1 cellular context compared by ENCODE assay signal in the genomic region with DNA sequence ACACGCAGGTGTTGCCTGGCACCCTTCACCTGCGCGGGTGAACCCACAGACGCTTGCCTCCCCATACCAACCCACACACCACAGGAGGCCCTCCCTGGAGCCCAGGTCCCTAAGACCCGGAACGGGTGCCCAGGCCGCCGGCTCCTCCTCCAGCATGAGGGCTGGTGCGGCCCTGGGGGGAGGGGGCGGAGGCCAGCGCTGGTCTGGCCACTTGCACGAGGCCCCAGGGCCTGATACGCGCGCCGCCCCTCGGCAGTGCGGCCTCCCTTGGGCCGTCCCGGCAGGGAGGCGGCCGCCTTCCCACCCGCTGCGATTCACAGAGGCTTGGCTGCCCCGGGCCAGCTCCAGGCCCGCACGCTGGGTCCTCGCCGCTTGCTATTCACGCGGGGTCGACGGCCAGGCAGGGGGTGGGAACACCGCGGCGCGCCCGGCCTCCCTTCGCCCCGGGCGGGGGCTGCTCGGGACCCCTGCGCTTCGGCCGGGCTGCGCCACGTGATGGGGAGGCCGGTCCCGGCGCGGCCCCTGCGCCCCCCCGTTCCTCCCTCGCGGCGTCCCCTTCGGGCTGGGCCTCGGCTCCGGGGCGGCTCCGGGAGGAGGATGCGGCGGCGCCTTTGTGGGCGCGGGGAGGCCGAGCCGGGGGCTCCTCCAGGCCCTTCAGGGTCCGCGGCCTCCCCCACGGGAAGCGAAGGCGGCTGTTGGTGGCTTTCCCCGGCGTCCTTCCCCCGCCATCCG.
TF ChIP-seq lines count a peak whose summit lies in the region.

No MANE protein-coding gene starts in this region.

TF ChIP-seq in HepG2, 621 proteins besides CTCF, POLR2A, EP300 and RAD21 (continued from another document and continues in another):
- TF ChIP-seq, protein P1, sequence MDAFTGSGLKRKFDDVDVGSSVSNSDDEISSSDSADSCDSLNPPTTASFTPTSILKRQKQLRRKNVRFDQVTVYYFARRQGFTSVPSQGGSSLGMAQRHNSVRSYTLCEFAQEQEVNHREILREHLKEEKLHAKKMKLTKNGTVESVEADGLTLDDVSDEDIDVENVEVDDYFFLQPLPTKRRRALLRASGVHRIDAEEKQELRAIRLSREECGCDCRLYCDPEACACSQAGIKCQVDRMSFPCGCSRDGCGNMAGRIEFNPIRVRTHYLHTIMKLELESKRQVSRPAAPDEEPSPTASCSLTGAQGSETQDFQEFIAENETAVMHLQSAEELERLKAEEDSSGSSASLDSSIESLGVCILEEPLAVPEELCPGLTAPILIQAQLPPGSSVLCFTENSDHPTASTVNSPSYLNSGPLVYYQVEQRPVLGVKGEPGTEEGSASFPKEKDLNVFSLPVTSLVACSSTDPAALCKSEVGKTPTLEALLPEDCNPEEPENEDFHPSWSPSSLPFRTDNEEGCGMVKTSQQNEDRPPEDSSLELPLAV (CRISPR knock-in tag; conservative IDR thresholded peaks at IDR 0.05; ENCODE audit: low read depth), result 0 out of 2 replicates have a peak, but pooled peaks have one; percentile 48
- peak; percentile 54; the same call in 1 of the 2 replicates for TF ChIP-seq ISL2 (CRISPR knock-in tag; IDR thresholded peaks at IDR 0.05)
- TF ChIP-seq, protein P2, sequence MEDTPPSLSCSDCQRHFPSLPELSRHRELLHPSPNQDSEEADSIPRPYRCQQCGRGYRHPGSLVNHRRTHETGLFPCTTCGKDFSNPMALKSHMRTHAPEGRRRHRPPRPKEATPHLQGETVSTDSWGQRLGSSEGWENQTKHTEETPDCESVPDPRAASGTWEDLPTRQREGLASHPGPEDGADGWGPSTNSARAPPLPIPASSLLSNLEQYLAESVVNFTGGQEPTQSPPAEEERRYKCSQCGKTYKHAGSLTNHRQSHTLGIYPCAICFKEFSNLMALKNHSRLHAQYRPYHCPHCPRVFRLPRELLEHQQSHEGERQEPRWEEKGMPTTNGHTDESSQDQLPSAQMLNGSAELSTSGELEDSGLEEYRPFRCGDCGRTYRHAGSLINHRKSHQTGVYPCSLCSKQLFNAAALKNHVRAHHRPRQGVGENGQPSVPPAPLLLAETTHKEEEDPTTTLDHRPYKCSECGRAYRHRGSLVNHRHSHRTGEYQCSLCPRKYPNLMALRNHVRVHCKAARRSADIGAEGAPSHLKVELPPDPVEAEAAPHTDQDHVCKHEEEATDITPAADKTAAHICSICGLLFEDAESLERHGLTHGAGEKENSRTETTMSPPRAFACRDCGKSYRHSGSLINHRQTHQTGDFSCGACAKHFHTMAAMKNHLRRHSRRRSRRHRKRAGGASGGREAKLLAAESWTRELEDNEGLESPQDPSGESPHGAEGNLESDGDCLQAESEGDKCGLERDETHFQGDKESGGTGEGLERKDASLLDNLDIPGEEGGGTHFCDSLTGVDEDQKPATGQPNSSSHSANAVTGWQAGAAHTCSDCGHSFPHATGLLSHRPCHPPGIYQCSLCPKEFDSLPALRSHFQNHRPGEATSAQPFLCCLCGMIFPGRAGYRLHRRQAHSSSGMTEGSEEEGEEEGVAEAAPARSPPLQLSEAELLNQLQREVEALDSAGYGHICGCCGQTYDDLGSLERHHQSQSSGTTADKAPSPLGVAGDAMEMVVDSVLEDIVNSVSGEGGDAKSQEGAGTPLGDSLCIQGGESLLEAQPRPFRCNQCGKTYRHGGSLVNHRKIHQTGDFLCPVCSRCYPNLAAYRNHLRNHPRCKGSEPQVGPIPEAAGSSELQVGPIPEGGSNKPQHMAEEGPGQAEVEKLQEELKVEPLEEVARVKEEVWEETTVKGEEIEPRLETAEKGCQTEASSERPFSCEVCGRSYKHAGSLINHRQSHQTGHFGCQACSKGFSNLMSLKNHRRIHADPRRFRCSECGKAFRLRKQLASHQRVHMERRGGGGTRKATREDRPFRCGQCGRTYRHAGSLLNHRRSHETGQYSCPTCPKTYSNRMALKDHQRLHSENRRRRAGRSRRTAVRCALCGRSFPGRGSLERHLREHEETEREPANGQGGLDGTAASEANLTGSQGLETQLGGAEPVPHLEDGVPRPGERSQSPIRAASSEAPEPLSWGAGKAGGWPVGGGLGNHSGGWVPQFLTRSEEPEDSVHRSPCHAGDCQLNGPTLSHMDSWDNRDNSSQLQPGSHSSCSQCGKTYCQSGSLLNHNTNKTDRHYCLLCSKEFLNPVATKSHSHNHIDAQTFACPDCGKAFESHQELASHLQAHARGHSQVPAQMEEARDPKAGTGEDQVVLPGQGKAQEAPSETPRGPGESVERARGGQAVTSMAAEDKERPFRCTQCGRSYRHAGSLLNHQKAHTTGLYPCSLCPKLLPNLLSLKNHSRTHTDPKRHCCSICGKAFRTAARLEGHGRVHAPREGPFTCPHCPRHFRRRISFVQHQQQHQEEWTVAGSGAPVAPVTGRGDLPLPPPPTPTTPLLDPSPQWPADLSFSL (CRISPR knock-in tag; IDR thresholded peaks at IDR 0.05), result no peak
- TF ChIP-seq, protein P3, sequence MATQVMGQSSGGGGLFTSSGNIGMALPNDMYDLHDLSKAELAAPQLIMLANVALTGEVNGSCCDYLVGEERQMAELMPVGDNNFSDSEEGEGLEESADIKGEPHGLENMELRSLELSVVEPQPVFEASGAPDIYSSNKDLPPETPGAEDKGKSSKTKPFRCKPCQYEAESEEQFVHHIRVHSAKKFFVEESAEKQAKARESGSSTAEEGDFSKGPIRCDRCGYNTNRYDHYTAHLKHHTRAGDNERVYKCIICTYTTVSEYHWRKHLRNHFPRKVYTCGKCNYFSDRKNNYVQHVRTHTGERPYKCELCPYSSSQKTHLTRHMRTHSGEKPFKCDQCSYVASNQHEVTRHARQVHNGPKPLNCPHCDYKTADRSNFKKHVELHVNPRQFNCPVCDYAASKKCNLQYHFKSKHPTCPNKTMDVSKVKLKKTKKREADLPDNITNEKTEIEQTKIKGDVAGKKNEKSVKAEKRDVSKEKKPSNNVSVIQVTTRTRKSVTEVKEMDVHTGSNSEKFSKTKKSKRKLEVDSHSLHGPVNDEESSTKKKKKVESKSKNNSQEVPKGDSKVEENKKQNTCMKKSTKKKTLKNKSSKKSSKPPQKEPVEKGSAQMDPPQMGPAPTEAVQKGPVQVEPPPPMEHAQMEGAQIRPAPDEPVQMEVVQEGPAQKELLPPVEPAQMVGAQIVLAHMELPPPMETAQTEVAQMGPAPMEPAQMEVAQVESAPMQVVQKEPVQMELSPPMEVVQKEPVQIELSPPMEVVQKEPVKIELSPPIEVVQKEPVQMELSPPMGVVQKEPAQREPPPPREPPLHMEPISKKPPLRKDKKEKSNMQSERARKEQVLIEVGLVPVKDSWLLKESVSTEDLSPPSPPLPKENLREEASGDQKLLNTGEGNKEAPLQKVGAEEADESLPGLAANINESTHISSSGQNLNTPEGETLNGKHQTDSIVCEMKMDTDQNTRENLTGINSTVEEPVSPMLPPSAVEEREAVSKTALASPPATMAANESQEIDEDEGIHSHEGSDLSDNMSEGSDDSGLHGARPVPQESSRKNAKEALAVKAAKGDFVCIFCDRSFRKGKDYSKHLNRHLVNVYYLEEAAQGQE (IDR thresholded peaks at IDR 0.05; ENCODE audit: borderline replicate concordance in 1 of 2, low read depth in 1 of 2, low read length in 2 of 2), result no peak
- TF ChIP-seq FOSL2 (CRISPR knock-in tag; IDR thresholded peaks at IDR 0.05), result no peak
- 0 out of 2 replicates have a peak, but pooled peaks have one; percentile 5 for TF ChIP-seq ZNF160 (CRISPR knock-in tag; IDR thresholded peaks at IDR 0.05)
- TF ChIP-seq FOXK1 (CRISPR knock-in tag; IDR thresholded peaks at IDR 0.05; ENCODE audit: borderline replicate concordance, low read depth), result no peak
- TF ChIP-seq, protein P4, sequence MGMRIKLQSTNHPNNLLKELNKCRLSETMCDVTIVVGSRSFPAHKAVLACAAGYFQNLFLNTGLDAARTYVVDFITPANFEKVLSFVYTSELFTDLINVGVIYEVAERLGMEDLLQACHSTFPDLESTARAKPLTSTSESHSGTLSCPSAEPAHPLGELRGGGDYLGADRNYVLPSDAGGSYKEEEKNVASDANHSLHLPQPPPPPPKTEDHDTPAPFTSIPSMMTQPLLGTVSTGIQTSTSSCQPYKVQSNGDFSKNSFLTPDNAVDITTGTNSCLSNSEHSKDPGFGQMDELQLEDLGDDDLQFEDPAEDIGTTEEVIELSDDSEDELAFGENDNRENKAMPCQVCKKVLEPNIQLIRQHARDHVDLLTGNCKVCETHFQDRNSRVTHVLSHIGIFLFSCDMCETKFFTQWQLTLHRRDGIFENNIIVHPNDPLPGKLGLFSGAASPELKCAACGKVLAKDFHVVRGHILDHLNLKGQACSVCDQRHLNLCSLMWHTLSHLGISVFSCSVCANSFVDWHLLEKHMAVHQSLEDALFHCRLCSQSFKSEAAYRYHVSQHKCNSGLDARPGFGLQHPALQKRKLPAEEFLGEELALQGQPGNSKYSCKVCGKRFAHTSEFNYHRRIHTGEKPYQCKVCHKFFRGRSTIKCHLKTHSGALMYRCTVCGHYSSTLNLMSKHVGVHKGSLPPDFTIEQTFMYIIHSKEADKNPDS (CRISPR knock-in tag; IDR thresholded peaks at IDR 0.05), result no peak
- TF ChIP-seq, protein P5, sequence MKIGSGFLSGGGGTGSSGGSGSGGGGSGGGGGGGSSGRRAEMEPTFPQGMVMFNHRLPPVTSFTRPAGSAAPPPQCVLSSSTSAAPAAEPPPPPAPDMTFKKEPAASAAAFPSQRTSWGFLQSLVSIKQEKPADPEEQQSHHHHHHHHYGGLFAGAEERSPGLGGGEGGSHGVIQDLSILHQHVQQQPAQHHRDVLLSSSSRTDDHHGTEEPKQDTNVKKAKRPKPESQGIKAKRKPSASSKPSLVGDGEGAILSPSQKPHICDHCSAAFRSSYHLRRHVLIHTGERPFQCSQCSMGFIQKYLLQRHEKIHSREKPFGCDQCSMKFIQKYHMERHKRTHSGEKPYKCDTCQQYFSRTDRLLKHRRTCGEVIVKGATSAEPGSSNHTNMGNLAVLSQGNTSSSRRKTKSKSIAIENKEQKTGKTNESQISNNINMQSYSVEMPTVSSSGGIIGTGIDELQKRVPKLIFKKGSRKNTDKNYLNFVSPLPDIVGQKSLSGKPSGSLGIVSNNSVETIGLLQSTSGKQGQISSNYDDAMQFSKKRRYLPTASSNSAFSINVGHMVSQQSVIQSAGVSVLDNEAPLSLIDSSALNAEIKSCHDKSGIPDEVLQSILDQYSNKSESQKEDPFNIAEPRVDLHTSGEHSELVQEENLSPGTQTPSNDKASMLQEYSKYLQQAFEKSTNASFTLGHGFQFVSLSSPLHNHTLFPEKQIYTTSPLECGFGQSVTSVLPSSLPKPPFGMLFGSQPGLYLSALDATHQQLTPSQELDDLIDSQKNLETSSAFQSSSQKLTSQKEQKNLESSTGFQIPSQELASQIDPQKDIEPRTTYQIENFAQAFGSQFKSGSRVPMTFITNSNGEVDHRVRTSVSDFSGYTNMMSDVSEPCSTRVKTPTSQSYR (CRISPR knock-in tag; IDR thresholded peaks at IDR 0.05; ENCODE audit: borderline replicate concordance), result peak; percentile 86
- TF ChIP-seq ZNF672 (CRISPR knock-in tag; IDR thresholded peaks at IDR 0.05), result no peak
- TF ChIP-seq ZNF660 (CRISPR knock-in tag; IDR thresholded peaks at IDR 0.05; ENCODE audit: borderline replicate concordance, low read depth), result no peak
- TF ChIP-seq AHR (CRISPR knock-in tag; IDR thresholded peaks at IDR 0.05), result no peak
- no peak for TF ChIP-seq SMAD9 (CRISPR knock-in tag; IDR thresholded peaks at IDR 0.05)
- TF ChIP-seq KLF11 (CRISPR knock-in tag; IDR thresholded peaks at IDR 0.05), result no peak
- peak; percentile 49; the same call in 1 of the 2 replicates for TF ChIP-seq ZFX (CRISPR knock-in tag; IDR thresholded peaks at IDR 0.05; ENCODE audit: low read depth)
- TF ChIP-seq FOXA1 (IDR thresholded peaks at IDR 0.05), result no peak
- TF ChIP-seq FOXA1 (CRISPR knock-in tag; IDR thresholded peaks at IDR 0.05), result no peak
- TF ChIP-seq SIX1 (CRISPR knock-in tag; IDR thresholded peaks at IDR 0.05; ENCODE audit: borderline replicate concordance), result no peak
- no peak for TF ChIP-seq ZNF629 (CRISPR knock-in tag; conservative IDR thresholded peaks at IDR 0.05)
- TF ChIP-seq, protein P6, sequence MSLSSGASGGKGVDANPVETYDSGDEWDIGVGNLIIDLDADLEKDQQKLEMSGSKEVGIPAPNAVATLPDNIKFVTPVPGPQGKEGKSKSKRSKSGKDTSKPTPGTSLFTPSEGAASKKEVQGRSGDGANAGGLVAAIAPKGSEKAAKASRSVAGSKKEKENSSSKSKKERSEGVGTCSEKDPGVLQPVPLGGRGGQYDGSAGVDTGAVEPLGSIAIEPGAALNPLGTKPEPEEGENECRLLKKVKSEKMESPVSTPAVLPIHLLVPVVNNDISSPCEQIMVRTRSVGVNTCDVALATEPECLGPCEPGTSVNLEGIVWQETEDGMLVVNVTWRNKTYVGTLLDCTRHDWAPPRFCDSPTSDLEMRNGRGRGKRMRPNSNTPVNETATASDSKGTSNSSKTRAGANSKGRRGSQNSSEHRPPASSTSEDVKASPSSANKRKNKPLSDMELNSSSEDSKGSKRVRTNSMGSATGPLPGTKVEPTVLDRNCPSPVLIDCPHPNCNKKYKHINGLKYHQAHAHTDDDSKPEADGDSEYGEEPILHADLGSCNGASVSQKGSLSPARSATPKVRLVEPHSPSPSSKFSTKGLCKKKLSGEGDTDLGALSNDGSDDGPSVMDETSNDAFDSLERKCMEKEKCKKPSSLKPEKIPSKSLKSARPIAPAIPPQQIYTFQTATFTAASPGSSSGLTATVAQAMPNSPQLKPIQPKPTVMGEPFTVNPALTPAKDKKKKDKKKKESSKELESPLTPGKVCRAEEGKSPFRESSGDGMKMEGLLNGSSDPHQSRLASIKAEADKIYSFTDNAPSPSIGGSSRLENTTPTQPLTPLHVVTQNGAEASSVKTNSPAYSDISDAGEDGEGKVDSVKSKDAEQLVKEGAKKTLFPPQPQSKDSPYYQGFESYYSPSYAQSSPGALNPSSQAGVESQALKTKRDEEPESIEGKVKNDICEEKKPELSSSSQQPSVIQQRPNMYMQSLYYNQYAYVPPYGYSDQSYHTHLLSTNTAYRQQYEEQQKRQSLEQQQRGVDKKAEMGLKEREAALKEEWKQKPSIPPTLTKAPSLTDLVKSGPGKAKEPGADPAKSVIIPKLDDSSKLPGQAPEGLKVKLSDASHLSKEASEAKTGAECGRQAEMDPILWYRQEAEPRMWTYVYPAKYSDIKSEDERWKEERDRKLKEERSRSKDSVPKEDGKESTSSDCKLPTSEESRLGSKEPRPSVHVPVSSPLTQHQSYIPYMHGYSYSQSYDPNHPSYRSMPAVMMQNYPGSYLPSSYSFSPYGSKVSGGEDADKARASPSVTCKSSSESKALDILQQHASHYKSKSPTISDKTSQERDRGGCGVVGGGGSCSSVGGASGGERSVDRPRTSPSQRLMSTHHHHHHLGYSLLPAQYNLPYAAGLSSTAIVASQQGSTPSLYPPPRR (CRISPR knock-in tag; IDR thresholded peaks at IDR 0.05; ENCODE audit: borderline replicate concordance), result no peak
- TF ChIP-seq ZNF44 (CRISPR knock-in tag; IDR thresholded peaks at IDR 0.05), result no peak
- TF ChIP-seq ZNF343 (CRISPR knock-in tag; IDR thresholded peaks at IDR 0.05), result no peak; the same call in 1 of the 2 replicates
- TF ChIP-seq, protein P7, sequence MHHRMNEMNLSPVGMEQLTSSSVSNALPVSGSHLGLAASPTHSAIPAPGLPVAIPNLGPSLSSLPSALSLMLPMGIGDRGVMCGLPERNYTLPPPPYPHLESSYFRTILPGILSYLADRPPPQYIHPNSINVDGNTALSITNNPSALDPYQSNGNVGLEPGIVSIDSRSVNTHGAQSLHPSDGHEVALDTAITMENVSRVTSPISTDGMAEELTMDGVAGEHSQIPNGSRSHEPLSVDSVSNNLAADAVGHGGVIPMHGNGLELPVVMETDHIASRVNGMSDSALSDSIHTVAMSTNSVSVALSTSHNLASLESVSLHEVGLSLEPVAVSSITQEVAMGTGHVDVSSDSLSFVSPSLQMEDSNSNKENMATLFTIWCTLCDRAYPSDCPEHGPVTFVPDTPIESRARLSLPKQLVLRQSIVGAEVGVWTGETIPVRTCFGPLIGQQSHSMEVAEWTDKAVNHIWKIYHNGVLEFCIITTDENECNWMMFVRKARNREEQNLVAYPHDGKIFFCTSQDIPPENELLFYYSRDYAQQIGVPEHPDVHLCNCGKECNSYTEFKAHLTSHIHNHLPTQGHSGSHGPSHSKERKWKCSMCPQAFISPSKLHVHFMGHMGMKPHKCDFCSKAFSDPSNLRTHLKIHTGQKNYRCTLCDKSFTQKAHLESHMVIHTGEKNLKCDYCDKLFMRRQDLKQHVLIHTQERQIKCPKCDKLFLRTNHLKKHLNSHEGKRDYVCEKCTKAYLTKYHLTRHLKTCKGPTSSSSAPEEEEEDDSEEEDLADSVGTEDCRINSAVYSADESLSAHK (CRISPR knock-in tag; IDR thresholded peaks at IDR 0.05; ENCODE audit: borderline replicate concordance), result no peak
- no peak for TF ChIP-seq ZNF496 (CRISPR knock-in tag; IDR thresholded peaks at IDR 0.05; ENCODE audit: insufficient replicate concordance)
- no peak for TF ChIP-seq PPARG (CRISPR knock-in tag; conservative IDR thresholded peaks at IDR 0.05)
